13 cellular contexts compared by ENCODE assay signal in the genomic region with DNA sequence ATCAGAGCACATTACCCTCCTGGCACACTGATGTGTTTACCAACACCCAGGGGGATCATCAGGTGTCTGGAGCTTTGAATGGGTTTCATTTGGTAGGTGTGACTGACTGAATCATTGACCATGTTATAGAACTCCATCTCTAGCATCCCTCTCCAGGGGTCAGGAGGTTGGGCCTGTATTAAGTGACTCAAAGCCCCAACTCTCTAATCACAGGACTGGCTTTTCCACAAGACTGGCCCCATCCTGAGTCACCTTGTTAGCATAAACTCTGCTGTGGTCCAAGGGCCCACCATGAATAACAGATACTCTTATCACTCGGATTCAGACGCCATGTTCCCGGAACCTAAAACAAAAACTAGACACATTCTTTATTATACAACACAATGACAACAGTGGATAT.
"Had no signal": no experiment of that assay in that cellular context is flagged by ENCODE, and none has a peak within 500 bp of the region (broad histone marks: within the 10 kb centered on the region; RNA-seq: fewer than 3 reads in every experiment).

No MANE protein-coding gene starts in this region.

- H2AFZ ChIP-seq: parathyroid adenoma had no signal

- H3K79me2 ChIP-seq: parathyroid adenoma had no signal

- ATAC-seq: activated CD4-positive, CD25-positive, alpha-beta regulatory T cell treated with anti-CD3 and anti-CD28 coated beads, Interleukin-2, amount 50 U/mL, for 24 hours; left colon; lower lobe of right lung; natural killer cell; T-cell had no signal

- H3K4me3 ChIP-seq: adrenal gland, lower lobe of right lung, spleen had no signal

- H3K36me3 ChIP-seq: adrenal gland, lower lobe of right lung, spleen had no signal

- H3K4me1 ChIP-seq: adrenal gland, lower lobe of right lung, parathyroid adenoma, spleen had no signal

- H3K27me3 ChIP-seq: adrenal gland, spleen had no signal

- H3K9me3 ChIP-seq: adrenal gland, lower lobe of right lung had no signal

- H3K27ac ChIP-seq: adrenal gland, lower lobe of right lung, parathyroid adenoma, spleen had no signal

- DNase-seq: activated CD4-positive, alpha-beta T cell treated with anti-CD3 and anti-CD28 coated beads, Interleukin-2, amount 10 ng/mL, durations not matched to agents 7 days and 5 days; activated gamma-delta T cell; adrenal gland; dermis blood vessel endothelial cell; foreskin fibroblast; left colon; lower lobe of right lung; natural killer cell; spleen; stimulated activated naive CD4-positive, alpha-beta T cell; T-cell had no signal
